19 cellular contexts compared by ENCODE assay signal in genomic region chr9:134981829-134982228, GRCh38.
"Had no signal": no experiment of that assay in that cellular context is flagged by ENCODE, and none has a peak within 500 bp of the region (broad histone marks: within the 10 kb centered on the region; RNA-seq: fewer than 3 reads in every experiment).

No MANE protein-coding gene starts in this region.

- DNase-seq: effector CD8-positive, alpha-beta T cell; foreskin melanocyte; left colon; left ventricle myocardium superior; mesenchymal stem cell; naive thymus-derived CD4-positive, alpha-beta T cell; nephron progenitor cell; stimulated activated naive CD4-positive, alpha-beta T cell; stomach; substantia nigra; trophoblast cell; uterus had no signal

- H3K4me3 Mint-ChIP-seq: naive thymus-derived CD4-positive, alpha-beta T cell; nephron progenitor cell had no signal

- H3K36me3 ChIP-seq: ovary, right lobe of liver, stomach, uterus had no signal

- H3K9me3 ChIP-seq: ovary, right lobe of liver, uterus had no signal

- H3K4me3 ChIP-seq: coronary artery, hepatocyte, lung, ovary, right lobe of liver, skin epidermis, stomach, uterus had no signal

- H3K79me2 ChIP-seq: hepatocyte had no signal

- ATAC-seq: left colon; left ventricle myocardium superior; naive thymus-derived CD4-positive, alpha-beta T cell; right lobe of liver had no signal

- H3K4me1 ChIP-seq: right lobe of liver, stomach, uterus had no signal

- H3K27me3 ChIP-seq: hepatocyte, ovary, right lobe of liver, uterus had no signal

- H3K27ac Mint-ChIP-seq: nephron progenitor cell, progenitor cell of endocrine pancreas had no signal

- H3K27ac ChIP-seq: coronary artery, hepatocyte, ovary, right lobe of liver, skin epidermis, stomach, uterus had no signal

- H3K4me2 ChIP-seq: hepatocyte had no signal

- H2AFZ ChIP-seq: hepatocyte had no signal
